ENCODE assay signal across 13 cellular contexts in genomic region chr21:45432575-45433255, GRCh38. TPM values are rescaled to one million over a fixed set of nuclear protein-coding genes. Genes with fewer than 3 reads are reported as not detected.
DNase-seq lines count a peak whose midpoint lies in the region; ATAC-seq and TF ChIP-seq lines count a peak whose summit lies in the region.
"Had no signal": no experiment of that assay in that cellular context is flagged by ENCODE, and none has a peak within 500 bp of the region (broad histone marks: within the 10 kb centered on the region; RNA-seq: fewer than 3 reads in every experiment).

No MANE protein-coding gene starts in this region.

- no peaks in the 10 kb centered on the region for H4K20me1 ChIP-seq in GM23248 (ENCODE audit: insufficient read depth)

- TF ChIP-seq CTCF in astrocyte of the spinal cord (IDR thresholded peaks at IDR 0.05; ENCODE audit: low read depth, low read length), result no peak
- no peak for TF ChIP-seq CTCF in cardiac muscle cell (IDR thresholded peaks at IDR 0.05; ENCODE audit: low read depth, low read length)

- H3K36me3 ChIP-seq in GM23248 (ENCODE audit: low read depth) (no peaks in the 10 kb centered on the region), cardiac muscle cell (no peaks in the 10 kb centered on the region)

- no peak overlapping the region for H3K9ac ChIP-seq in GM23248

- WGBS in GM23248 (ENCODE audit: low coverage in 1 of 2, low lambda C conversion rate in 2 of 2, missing lambda C conversion rate in 2 of 2), 2 experiments, result 56 to 60% methylated on average over 16 of the region's 16 CpGs

- H3K79me2 ChIP-seq in GM23248 (ENCODE audit: insufficient read depth), result no peaks in the 10 kb centered on the region

- H3K4me1 ChIP-seq in GM23248 (ENCODE audit: insufficient read depth) (peaks cover 13% of the 10 kb centered on the region; the same call in 1 of the 2 replicates), cardiac muscle cell (ENCODE audit: low read depth) (peaks cover 43% of the 10 kb centered on the region)

- H3K4me2 ChIP-seq in GM23248 (ENCODE audit: unreplicated experiment), result no peak overlapping the region

- ATAC-seq in sciatic nerve (peak; percentile 80), GM19463 (IDR thresholded peaks at IDR 0.05; ENCODE audit: unreplicated experiment) (no peak), HG02938 (IDR thresholded peaks at IDR 0.05; ENCODE audit: unreplicated experiment) (no peak)

- H3K9me2 ChIP-seq in GM23248 (ENCODE audit: insufficient read depth), result no peaks in the 10 kb centered on the region

- peaks cover 6% of the 10 kb centered on the region; the same call in 1 of the 2 replicates for H3F3A ChIP-seq in GM23248 (ENCODE audit: insufficient read depth)

- H3K4me3 ChIP-seq in GM23248 (no peak overlapping the region), astrocyte of the spinal cord (ENCODE audit: low read depth, low read length) (no peak overlapping the region), cardiac muscle cell (no peak overlapping the region)

- intact Hi-C loops in sciatic nerve (cut with DNase I), result no loop called here

- no peak overlapping the region for H2AFZ ChIP-seq in GM23248

- H3K27me3 ChIP-seq in GM23248 (replicated peaks; ENCODE audit: insufficient read depth) (no peaks in the 10 kb centered on the region), cardiac muscle cell (no peaks in the 10 kb centered on the region)

- in situ Hi-C loops in GM23248 (cut with MboI) (no loop called here), astrocyte of the spinal cord (cut with HindIII; ENCODE audit: low sequenced_read_pairs) (no loop called here)

- no peaks in the 10 kb centered on the region for H3K9me3 ChIP-seq in GM23248 (ENCODE audit: low read depth)
- H3K9me3 ChIP-seq in cardiac muscle cell (ENCODE audit: low read depth), result no peaks in the 10 kb centered on the region

- peak; percentile 36 for DNase-seq in GM23248
- peak; percentile 87 for DNase-seq in astrocyte of the spinal cord (ENCODE audit: low read depth, low spot score)
- DNase-seq in cardiac muscle cell (ENCODE audit: low read depth in 1 of 2, low spot score in 1 of 2), result no peak
- no peak for DNase-seq in sciatic nerve (ENCODE audit: low spot score)
- DNase-seq in T-helper 1 cell, result no peak
- no peak for DNase-seq in mucosa of gallbladder (ENCODE audit: low spot score)
- DNase-seq: C1 segment of cervical spinal cord; central memory CD4-positive, alpha-beta T cell; naive B cell; NCI-H1092 treated with DMSO at 0.1 percent for 48 hours; stimulated activated CD4-positive, alpha-beta T cell treated with anti-CD3 and anti-CD28 coated beads, Interleukin-4, amount 100 ng/mL, for 4 hours had no signal

- H3K27ac ChIP-seq in GM23248, result no peak overlapping the region
- H3K27ac ChIP-seq in cardiac muscle cell, result peak overlapping the region; percentile 100

RNA-seq across cellular contexts. Expression of gene COL18A1, which starts 27.8 kb away (rescaled TPM):
- total RNA-seq in GM23248 (2014; rRNA removed; shearing (Covaris generic)), result 24.2 and 30.5 TPM in 2 replicates
- polyA plus RNA-seq in GM23248 (2016; fragmentation: Nextera tagmentation; extraction: Ambion mirVana) (1.7 and 1.8 TPM in 2 replicates), cardiac muscle cell (407 and 535 TPM in 2 replicates)
- total RNA-seq in cardiac muscle cell (887 and 1,182 TPM in 2 replicates), sciatic nerve (129 TPM), mucosa of gallbladder (172 TPM)

Comparison
In these comparisons a context has a peak if more than half of its experiments do, and no peak if none do; other contexts are left out.
1. DNase-seq: peak in GM23248 (single experiment) and astrocyte of the spinal cord (single experiment); none in cardiac muscle cell (0 of 2), sciatic nerve (single experiment), T-helper 1 cell (0 of 5) and mucosa of gallbladder (single experiment).